19 cellular contexts compared by ENCODE assay signal in the genomic region with DNA sequence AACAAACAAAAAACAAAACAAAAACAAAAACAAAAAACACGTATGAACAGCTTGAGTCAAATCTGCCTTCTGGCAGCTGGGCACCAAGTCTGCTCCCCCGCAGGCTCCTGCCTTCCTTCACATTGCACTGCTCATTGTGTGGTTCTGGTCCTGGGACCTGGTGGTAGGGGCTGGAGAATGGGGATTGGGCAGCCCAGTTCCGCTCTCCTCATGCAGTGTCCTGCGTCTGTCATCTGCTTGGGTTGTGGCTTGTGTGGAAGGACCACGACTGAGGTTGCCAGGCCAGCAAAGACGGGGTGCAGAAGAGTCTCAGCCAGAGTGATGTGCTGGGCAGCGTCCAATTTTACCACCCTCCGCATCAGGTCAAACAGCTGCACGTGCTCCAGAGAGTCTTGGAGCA. TPM values are rescaled to one million over a fixed set of nuclear protein-coding genes. Genes with fewer than 3 reads are reported as not detected.
A peak's percentile ranks its signal among the peaks of the same experiment; 100 is the strongest.
DNase-seq lines count a peak whose midpoint lies in the region; ATAC-seq and TF ChIP-seq lines count a peak whose summit lies in the region.
"Had no signal": no experiment of that assay in that cellular context is flagged by ENCODE, and none has a peak within 500 bp of the region (broad histone marks: within the 10 kb centered on the region; RNA-seq: fewer than 3 reads in every experiment).

No MANE protein-coding gene starts in this region.

- H3K36me3 ChIP-seq in HUES48 (ENCODE audit: control insufficient read depth, insufficient read depth, low read length), result no peaks in the 10 kb centered on the region
- H3K36me3 ChIP-seq: BLaER1 had no signal

- POLR2A ChIA-PET in CD4-positive, alpha-beta T cell (lab: Charles Lee), result no interaction called here

- H3K27ac Mint-ChIP-seq in CD4-positive, alpha-beta T cell, result no peak overlapping the region
- H3K27ac Mint-ChIP-seq in endothelial cell (ENCODE audit: unreplicated experiment) (no peak overlapping the region), Calu3 (ENCODE audit: unreplicated experiment) (no peak overlapping the region), nephron progenitor cell (no peak overlapping the region)
- H3K27ac Mint-ChIP-seq: CD4-positive, CD25-positive, alpha-beta regulatory T cell had no signal

- no peaks in the 10 kb centered on the region for H3K36me3 Mint-ChIP-seq in CD4-positive, alpha-beta T cell (ENCODE audit: low read depth)
- H3K36me3 Mint-ChIP-seq in endothelial cell (ENCODE audit: low read depth, unreplicated experiment) (no peaks in the 10 kb centered on the region), Calu3 (ENCODE audit: insufficient read depth, unreplicated experiment) (peaks cover 4% of the 10 kb centered on the region), nephron progenitor cell (ENCODE audit: low read depth) (no peaks in the 10 kb centered on the region)
- H3K36me3 Mint-ChIP-seq: CD4-positive, CD25-positive, alpha-beta regulatory T cell had no signal

- no peak for DNase-seq in CD4-positive, alpha-beta T cell
- DNase-seq in endothelial cell (ENCODE audit: low spot score) (no peak), posterior vena cava (ENCODE audit: low spot score) (peak; percentile 24), Calu3 (no peak), NCI-H510A (lab: John Stamatoyannopoulos, UW) (no peak), nephron progenitor cell (no peak)
- DNase-seq: CD4-positive, CD25-positive, alpha-beta regulatory T cell; COR-L47; DMS153; DND-41; GM23248; HCEC 1CT had no signal

- intact Hi-C loops in CD4-positive, alpha-beta T cell (cut with DNase I, micrococcal nuclease), result loop anchor here (2.0 kb wide), 2 partner anchors 751 to 873 kb away; no protein-coding TSS in a partner anchor
- intact Hi-C loops in posterior vena cava (cut with DNase I), result no loop called here
- intact Hi-C loops in Calu3 (cut with micrococcal nuclease; ENCODE audit: unreplicated experiment), result no loop called here

- peak overlapping the region; percentile 36 for H3K4me3 Mint-ChIP-seq in CD4-positive, alpha-beta T cell
- H3K4me3 Mint-ChIP-seq in endothelial cell (ENCODE audit: unreplicated experiment) (peak overlapping the region; percentile 5), Calu3 (ENCODE audit: low read depth, unreplicated experiment) (no peak overlapping the region), nephron progenitor cell (no peak overlapping the region)

- no TSS peak for BruUV-seq in Calu3 (replicated peaks; lab: Mats Ljungman, UMichigan)

- H3K27me3 Mint-ChIP-seq in CD4-positive, alpha-beta T cell, result no peaks in the 10 kb centered on the region
- H3K27me3 Mint-ChIP-seq in endothelial cell (ENCODE audit: unreplicated experiment) (peaks cover 4% of the 10 kb centered on the region), Calu3 (ENCODE audit: unreplicated experiment) (no peaks in the 10 kb centered on the region), nephron progenitor cell (ENCODE audit: low read depth, poor library complexity) (peaks cover 13% of the 10 kb centered on the region)
- H3K27me3 Mint-ChIP-seq: CD4-positive, CD25-positive, alpha-beta regulatory T cell had no signal

- H3K9me3 Mint-ChIP-seq in CD4-positive, alpha-beta T cell, result peaks cover 3% of the 10 kb centered on the region
- peaks cover 5% of the 10 kb centered on the region for H3K9me3 Mint-ChIP-seq in endothelial cell (ENCODE audit: unreplicated experiment)
- H3K9me3 Mint-ChIP-seq in Calu3 (ENCODE audit: low read depth, unreplicated experiment), result peaks cover 24% of the 10 kb centered on the region
- peaks cover 36% of the 10 kb centered on the region for H3K9me3 Mint-ChIP-seq in nephron progenitor cell

- H3K4me3 ChIP-seq in HUES48 (ENCODE audit: low read depth, low read length), result 0 out of 2 replicates have a peak overlapping the region, but pooled peaks have one; percentile 19
- H3K4me3 ChIP-seq: BLaER1, GM23248 had no signal

- peaks cover 6% of the 10 kb centered on the region for H3K4me1 Mint-ChIP-seq in CD4-positive, alpha-beta T cell (ENCODE audit: low read depth)
- no peaks in the 10 kb centered on the region for H3K4me1 Mint-ChIP-seq in endothelial cell (ENCODE audit: unreplicated experiment)
- H3K4me1 Mint-ChIP-seq in Calu3 (ENCODE audit: low read depth, unreplicated experiment), result no peaks in the 10 kb centered on the region
- no peaks in the 10 kb centered on the region for H3K4me1 Mint-ChIP-seq in nephron progenitor cell

- H3K9me3 ChIP-seq in CD4-positive, alpha-beta T cell (ENCODE audit: control insufficient read depth, low read length), result no peaks in the 10 kb centered on the region
- peaks cover 88% of the 10 kb centered on the region for H3K9me3 ChIP-seq in HUES48 (ENCODE audit: control insufficient read depth, insufficient read depth, low read length)

- H3K27ac ChIP-seq in CD4-positive, alpha-beta T cell (ENCODE audit: low read depth, low read length), result no peak overlapping the region
- no peak overlapping the region for H3K27ac ChIP-seq in HUES48 (ENCODE audit: low read depth, low read length)
- H3K27ac ChIP-seq: BLaER1, C4-2B, GM23248 had no signal

- H3K4me1 ChIP-seq in HUES48 (ENCODE audit: control insufficient read depth, insufficient read depth, low read length), result no peaks in the 10 kb centered on the region
- H3K4me1 ChIP-seq: BLaER1 had no signal

- TF ChIP-seq CTCF in CD4-positive, alpha-beta T cell (IDR thresholded peaks at IDR 0.05), result no peak
- TF ChIP-seq CTCF in endothelial cell (IDR thresholded peaks at IDR 0.05; ENCODE audit: unreplicated experiment), result no peak
- no peak for TF ChIP-seq CTCF in Calu3 (IDR thresholded peaks at IDR 0.05; ENCODE audit: unreplicated experiment)
- no peak for TF ChIP-seq CTCF in nephron progenitor cell (IDR thresholded peaks at IDR 0.05)

- no peak for ATAC-seq in CD4-positive, alpha-beta T cell (ENCODE audit: poor library complexity)

- no peak overlapping the region for H3K9ac ChIP-seq in HUES48 (ENCODE audit: low read depth, low read length)
- H3K9ac ChIP-seq: BLaER1, GM23248 had no signal

- CTCF ChIA-PET in CD4-positive, alpha-beta T cell (lab: Charles Lee), result no interaction called here
- CTCF ChIA-PET in Calu3 (lab: Charles Lee), result no interaction called here

- H3K27me3 ChIP-seq in CD4-positive, alpha-beta T cell (ENCODE audit: control insufficient read depth, insufficient read depth, low read length), result no peaks in the 10 kb centered on the region
- no peaks in the 10 kb centered on the region for H3K27me3 ChIP-seq in HUES48 (ENCODE audit: control insufficient read depth, insufficient read depth, low read length)
- H3K27me3 ChIP-seq: BLaER1 had no signal

RNA-seq across cellular contexts. Expression of a gene that starts 11.1 kb away (rescaled TPM):
- total RNA-seq in CD4-positive, alpha-beta T cell, result not detected
- not detected for total RNA-seq in endothelial cell (ENCODE audit: unreplicated experiment)
- total RNA-seq in posterior vena cava, result not detected
- not detected in 2 replicates for total RNA-seq in Calu3 (2022)
- total RNA-seq: A172; A673; CD4-positive, CD25-positive, alpha-beta regulatory T cell; GM23248; H1; H7 had no signal

RNA-seq across cellular contexts. Expression of a gene that starts 12.9 kb away (rescaled TPM):
- under 1 TPM; 0.55 to 0.78 TPM for total RNA-seq in CD4-positive, alpha-beta T cell
- total RNA-seq in endothelial cell (ENCODE audit: unreplicated experiment), result not detected
- total RNA-seq in posterior vena cava, result not detected
- not detected in 2 replicates for total RNA-seq in Calu3 (2022)
- total RNA-seq: A172, A673, GM23248, H1, H7 had no signal

RNA-seq across cellular contexts. Expression of a gene that starts 15.7 kb away (rescaled TPM):
- under 1 TPM in 1 of 2 experiments, not detected in 1; 0.25 TPM for total RNA-seq in CD4-positive, alpha-beta T cell
- total RNA-seq in endothelial cell (ENCODE audit: unreplicated experiment) (not detected), posterior vena cava (not detected), Calu3 (2022) (not detected in 2 replicates)
- total RNA-seq: A172; A673; CD4-positive, CD25-positive, alpha-beta regulatory T cell; GM23248; H1; H7 had no signal

RNA-seq across cellular contexts. Expression of a gene that starts 29.3 kb away (rescaled TPM):
- under 1 TPM; 0.22 to 0.70 TPM for total RNA-seq in CD4-positive, alpha-beta T cell
- total RNA-seq in endothelial cell (ENCODE audit: unreplicated experiment) (not detected), posterior vena cava (not detected), Calu3 (2022) (not detected in 2 replicates)
- total RNA-seq: A172; A673; CD4-positive, CD25-positive, alpha-beta regulatory T cell; GM23248; H1; H7 had no signal

RNA-seq across cellular contexts. Expression of a gene that starts 40.4 kb away (rescaled TPM):
- total RNA-seq in CD4-positive, alpha-beta T cell, result 1 to 10 TPM; 1.3 to 1.5 TPM
- total RNA-seq in endothelial cell (ENCODE audit: unreplicated experiment), result 0.87 TPM
- total RNA-seq in posterior vena cava, result 1 to 10 TPM in 1 of 2 donors, under 1 TPM in 1; 0.33 to 1.9 TPM
- total RNA-seq in Calu3 (2022), result not detected in 2 replicates
- total RNA-seq: A172; A673; CD4-positive, CD25-positive, alpha-beta regulatory T cell; GM23248; H7 had no signal

Comparison
In these comparisons a context has a peak if more than half of its experiments do, and no peak if none do; other contexts are left out.
1. H3K4me3 Mint-ChIP-seq: peak in CD4-positive, alpha-beta T cell (single experiment) and endothelial cell (single experiment); none in Calu3 (single experiment) and nephron progenitor cell (single experiment).
2. intact Hi-C loops: an anchor here in CD4-positive, alpha-beta T cell (2.0 kb wide); none called in posterior vena cava and Calu3.